In the genomic region with DNA sequence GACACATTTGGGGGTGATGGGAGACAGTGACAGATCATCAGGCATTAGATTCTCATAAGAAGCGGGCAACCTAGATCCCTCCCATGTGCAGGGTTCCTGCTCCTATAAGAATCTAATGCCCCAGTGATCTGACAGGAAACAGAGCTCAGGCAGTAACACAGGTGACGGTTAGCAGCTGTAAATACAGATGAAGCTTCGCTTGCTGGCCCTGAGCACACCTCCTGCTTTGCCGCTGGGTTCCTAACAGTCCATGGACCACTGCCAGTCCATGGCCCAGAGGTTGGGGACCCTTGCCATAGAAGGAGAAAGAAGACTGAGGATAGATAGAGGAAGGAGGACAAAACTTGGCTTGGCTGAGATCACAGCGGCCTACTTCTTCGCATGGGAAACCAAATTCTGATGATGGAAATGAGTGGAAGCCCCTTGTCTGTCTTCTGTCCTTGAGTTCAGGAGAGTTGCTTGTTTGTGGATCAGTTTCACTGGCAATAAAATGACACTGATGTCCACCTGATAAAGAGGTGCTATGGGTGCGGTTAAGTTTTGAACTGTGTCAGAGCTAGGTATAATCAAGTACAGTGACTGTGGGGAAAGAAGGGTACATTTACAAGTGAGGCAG, we compare ENCODE assay signal across 1 cellular context.
TF ChIP-seq lines count a peak whose summit lies in the region.

No MANE protein-coding gene starts in this region.

TF ChIP-seq in HepG2, 621 proteins besides CTCF, POLR2A, EP300 and RAD21:
- TF ChIP-seq NFE2L1 (CRISPR knock-in tag; IDR thresholded peaks at IDR 0.05; ENCODE audit: borderline replicate concordance) (no peak), SP1 (IDR thresholded peaks at IDR 0.05) (no peak), SP1 (CRISPR knock-in tag; IDR thresholded peaks at IDR 0.05) (no peak), ZNF749 (CRISPR knock-in tag; IDR thresholded peaks at IDR 0.05; ENCODE audit: borderline replicate concordance) (no peak), NFE2L2 (IDR thresholded peaks at IDR 0.05; ENCODE audit: low read length) (no peak), ZNF770 (CRISPR knock-in tag; IDR thresholded peaks at IDR 0.05) (no peak), AHR (CRISPR knock-in tag; IDR thresholded peaks at IDR 0.05) (no peak), ZNF556 (CRISPR knock-in tag; IDR thresholded peaks at IDR 0.05; ENCODE audit: borderline replicate concordance) (no peak), GATAD2A (CRISPR knock-in tag; IDR thresholded peaks at IDR 0.05) (no peak)
- TF ChIP-seq, protein P1, sequence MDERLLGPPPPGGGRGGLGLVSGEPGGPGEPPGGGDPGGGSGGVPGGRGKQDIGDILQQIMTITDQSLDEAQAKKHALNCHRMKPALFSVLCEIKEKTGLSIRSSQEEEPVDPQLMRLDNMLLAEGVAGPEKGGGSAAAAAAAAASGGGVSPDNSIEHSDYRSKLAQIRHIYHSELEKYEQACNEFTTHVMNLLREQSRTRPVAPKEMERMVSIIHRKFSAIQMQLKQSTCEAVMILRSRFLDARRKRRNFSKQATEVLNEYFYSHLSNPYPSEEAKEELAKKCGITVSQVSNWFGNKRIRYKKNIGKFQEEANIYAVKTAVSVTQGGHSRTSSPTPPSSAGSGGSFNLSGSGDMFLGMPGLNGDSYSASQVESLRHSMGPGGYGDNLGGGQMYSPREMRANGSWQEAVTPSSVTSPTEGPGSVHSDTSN (CRISPR knock-in tag; IDR thresholded peaks at IDR 0.05), result no peak
TF ChIP-seq in HepG2: peak in this region for 0.
